28 cellular contexts compared by ENCODE assay signal in the genomic region with DNA sequence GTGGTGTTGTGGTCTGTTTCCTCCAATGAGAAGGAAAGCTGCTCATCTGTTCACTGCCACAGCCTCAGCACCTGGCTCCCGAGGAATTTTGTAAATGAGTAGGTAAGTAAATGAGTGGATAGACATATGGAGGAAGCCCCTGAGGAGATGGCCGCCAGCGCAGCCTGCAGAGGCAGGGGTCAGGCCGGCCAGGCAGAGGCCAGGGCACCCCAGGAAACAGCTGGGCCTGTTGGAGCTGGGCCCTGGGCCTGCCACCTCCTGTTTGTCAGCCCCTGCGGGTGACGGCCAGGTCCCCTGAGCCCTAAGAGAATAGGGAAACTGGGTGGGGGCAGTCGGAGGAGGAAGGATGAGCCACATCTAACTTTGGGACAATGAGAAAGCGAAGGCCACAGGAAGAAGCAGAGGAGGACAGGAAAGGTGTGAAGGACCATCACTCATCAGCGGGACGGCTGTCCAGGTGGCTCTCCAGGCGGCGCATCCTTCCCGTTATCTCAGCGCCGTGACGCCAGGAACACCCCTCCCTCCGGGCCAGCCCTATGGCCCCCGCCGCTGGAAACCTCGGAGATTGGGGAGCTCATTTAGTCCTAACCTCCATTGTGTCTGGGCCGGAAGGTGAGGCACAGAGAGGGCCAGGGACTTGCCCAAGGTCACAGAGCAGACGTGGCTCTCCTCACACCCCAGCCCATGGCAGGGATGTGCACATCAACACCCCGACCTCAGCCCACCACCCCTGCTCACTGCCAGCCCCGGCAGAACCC.
"Had no signal": no experiment of that assay in that cellular context is flagged by ENCODE, and none has a peak within 500 bp of the region (broad histone marks: within the 10 kb centered on the region; RNA-seq: fewer than 3 reads in every experiment).

No MANE protein-coding gene starts in this region.

- H3K27me3 Mint-ChIP-seq: activated naive CD8-positive, alpha-beta T cell had no signal

- H3K27ac ChIP-seq: brain microvascular endothelial cell, esophagus muscularis mucosa, foreskin keratinocyte, pancreas, prostate gland, uterus, VCaP had no signal

- H3K4me3 Mint-ChIP-seq: activated naive CD8-positive, alpha-beta T cell; endodermal cell; memory B cell; natural killer cell treated with Interleukin-12 subunit alpha and Interleukin-12 subunit beta and Interleukin-15 and Interleukin-18, amount 100 ng/mL, for 72 hours; T-helper 1 cell treated with Interleukin-12 subunit alpha and Interleukin-12 subunit beta and Interleukin-4 antibody, amounts not matched to agents 30 μg/mL and 1 μg/mL, for 36 hours; type B pancreatic cell had no signal

- H3K4me1 Mint-ChIP-seq: endodermal cell, memory B cell had no signal

- H3K27me3 ChIP-seq: brain microvascular endothelial cell, esophagus muscularis mucosa, pancreas, uterus had no signal

- H3K9me3 ChIP-seq: esophagus muscularis mucosa, mucosa of descending colon, pancreas, prostate gland, uterus had no signal

- DNase-seq: activated CD4-positive, alpha-beta T cell treated with anti-CD3 and anti-CD28 coated beads for 48 hours; activated CD4-positive, alpha-beta T cell treated with anti-CD3 and anti-CD28 coated beads, Interleukin-2, amount 50 U/mL, for 48 hours; activated CD8-positive, alpha-beta memory T cell treated with anti-CD3 and anti-CD28 coated beads for 24 hours; activated effector memory CD4-positive, alpha-beta T cell treated with Interleukin-2 at 50 U/mL for 16 hours; activated naive CD4-positive, alpha-beta T cell treated with Interleukin-2 at 50 U/mL for 16 hours; anterior cingulate cortex; brain microvascular endothelial cell; cortex of kidney; endodermal cell; foreskin keratinocyte; mucosa of descending colon; pancreas; stimulated activated CD4-positive, alpha-beta T cell treated with anti-CD3 and anti-CD28 coated beads, Interleukin-2, amount 100 ng/mL, for 48 hours; stimulated activated naive CD4-positive, alpha-beta T cell treated with Interleukin-2 at 50 U/mL for 16 hours; SW 1271; T-helper 9 cell; uterus had no signal

- H3K36me3 Mint-ChIP-seq: activated naive CD8-positive, alpha-beta T cell; memory B cell; natural killer cell treated with Interleukin-12 subunit alpha and Interleukin-12 subunit beta and Interleukin-15 and Interleukin-18, amount 100 ng/mL, for 72 hours; type B pancreatic cell had no signal

- H3K4me3 ChIP-seq: esophagus muscularis mucosa, mucosa of descending colon, pancreas, prostate gland, uterus had no signal

- ATAC-seq: activated CD4-positive, CD25-positive, alpha-beta regulatory T cell treated with anti-CD3 and anti-CD28 coated beads, Interleukin-2, amount 50 U/mL, for 24 hours; foreskin keratinocyte; mucosa of descending colon; natural killer cell treated with Interleukin-12 subunit alpha and Interleukin-12 subunit beta and Interleukin-15 and Interleukin-18, amount 100 ng/mL, for 72 hours; pancreas had no signal

- FAIRE-seq: islet of Langerhans, pancreas, TTC549 had no signal

- H3K27ac Mint-ChIP-seq: activated naive CD8-positive, alpha-beta T cell; endodermal cell; memory B cell; natural killer cell treated with Interleukin-12 subunit alpha and Interleukin-12 subunit beta and Interleukin-15 and Interleukin-18, amount 100 ng/mL, for 72 hours; T-helper 1 cell treated with Interleukin-12 subunit alpha and Interleukin-12 subunit beta and Interleukin-4 antibody, amounts not matched to agents 30 μg/mL and 1 μg/mL, for 36 hours; type B pancreatic cell had no signal

- H3K9me3 Mint-ChIP-seq: endodermal cell; memory B cell; natural killer cell treated with Interleukin-12 subunit alpha and Interleukin-12 subunit beta and Interleukin-15 and Interleukin-18, amount 100 ng/mL, for 72 hours; T-helper 1 cell treated with Interleukin-12 subunit alpha and Interleukin-12 subunit beta and Interleukin-4 antibody, amounts not matched to agents 30 μg/mL and 1 μg/mL, for 36 hours; type B pancreatic cell had no signal

- H3K36me3 ChIP-seq: brain microvascular endothelial cell, esophagus muscularis mucosa, pancreas, prostate gland, uterus had no signal

- H3K4me1 ChIP-seq: pancreas, prostate gland, uterus had no signal
